Comparison of ENCODE assay signal across 8 cellular contexts in genomic region chr1:8283058-8283884, GRCh38. TPM values are rescaled to one million over a fixed set of nuclear protein-coding genes. Genes with fewer than 3 reads are reported as not detected.
A peak's percentile ranks its signal among the peaks of the same experiment; 100 is the strongest.
DNase-seq lines count a peak whose midpoint lies in the region; ATAC-seq lines count a peak whose summit lies in the region.

No MANE protein-coding gene starts in this region.

- no peaks in the 10 kb centered on the region for H3K9me3 Mint-ChIP-seq in activated naive CD8-positive, alpha-beta T cell treated with anti-CD3 and anti-CD28 coated beads for 36 hours
- no peaks in the 10 kb centered on the region for H3K9me3 Mint-ChIP-seq in stimulated activated naive CD8-positive, alpha-beta T cell treated with anti-CD3 and anti-CD28 coated beads, Interleukin-15, amount 100 ng/mL, for 72 hours
- H3K9me3 Mint-ChIP-seq in activated T-helper 1 cell treated with anti-CD3 and anti-CD28 coated beads, Interleukin-12 subunit alpha, Interleukin-12 subunit beta, Interleukin-2, Interleukin-4 antibody, amounts not matched to agents 30 ng/mL and 10 ng/mL and 1 ng/mL, durations not matched to agents 14 hours and 24 hours and 36 hours, result no peaks in the 10 kb centered on the region

- no peaks in the 10 kb centered on the region for H3K36me3 Mint-ChIP-seq in activated naive CD8-positive, alpha-beta T cell treated with anti-CD3 and anti-CD28 coated beads for 36 hours
- no peaks in the 10 kb centered on the region for H3K36me3 Mint-ChIP-seq in activated T-helper 1 cell treated with anti-CD3 and anti-CD28 coated beads, Interleukin-12 subunit alpha, Interleukin-12 subunit beta, Interleukin-2, Interleukin-4 antibody, amounts not matched to agents 30 ng/mL and 10 ng/mL and 1 ng/mL, durations not matched to agents 14 hours and 24 hours and 36 hours (ENCODE audit: low read depth)

- H3K4me3 Mint-ChIP-seq in activated naive CD8-positive, alpha-beta T cell treated with anti-CD3 and anti-CD28 coated beads for 36 hours, result no peak overlapping the region
- H3K4me3 Mint-ChIP-seq in stimulated activated naive CD8-positive, alpha-beta T cell treated with anti-CD3 and anti-CD28 coated beads, Interleukin-15, amount 100 ng/mL, for 72 hours, result no peak overlapping the region
- H3K4me3 Mint-ChIP-seq in activated T-helper 1 cell treated with anti-CD3 and anti-CD28 coated beads, Interleukin-12 subunit alpha, Interleukin-12 subunit beta, Interleukin-2, Interleukin-4 antibody, amounts not matched to agents 30 ng/mL and 10 ng/mL and 1 ng/mL, durations not matched to agents 14 hours and 24 hours and 36 hours, result no peak overlapping the region

- peak; percentile 12 for DNase-seq in Caki2 (ENCODE audit: low read depth)
- DNase-seq in activated naive CD8-positive, alpha-beta T cell treated with anti-CD3 and anti-CD28 coated beads for 36 hours, result no peak
- no peak for DNase-seq in stimulated activated naive CD8-positive, alpha-beta T cell treated with anti-CD3 and anti-CD28 coated beads, Interleukin-15, amount 100 ng/mL, for 72 hours
- DNase-seq in kidney glomerular epithelial cell (lab: John Stamatoyannopoulos, UW), result no peak
- DNase-seq in UCSD-AML1 (lab: John Stamatoyannopoulos, UW; ENCODE audit: unreplicated experiment), result no peak
- no peak for DNase-seq in activated T-helper 1 cell treated with anti-CD3 and anti-CD28 coated beads, Interleukin-12 subunit alpha, Interleukin-12 subunit beta, Interleukin-2, Interleukin-4 antibody, amounts not matched to agents 30 ng/mL and 10 ng/mL and 1 ng/mL, durations not matched to agents 14 hours and 24 hours and 36 hours (ENCODE audit: low spot score)

- peak; percentile 87 for ATAC-seq in GM19397 (IDR thresholded peaks at IDR 0.05; ENCODE audit: unreplicated experiment)
- ATAC-seq in HG03280 (IDR thresholded peaks at IDR 0.05; ENCODE audit: unreplicated experiment), result peak; percentile 92
- peak; percentile 48 for ATAC-seq in stimulated activated naive CD8-positive, alpha-beta T cell treated with anti-CD3 and anti-CD28 coated beads, Interleukin-15, amount 100 ng/mL, for 72 hours

- in situ Hi-C loops in Caki2 (cut with HindIII; ENCODE audit: low pct_unique_long_range_greater_than_20kb, low sequenced_read_pairs), result no loop called here

- H3K27ac Mint-ChIP-seq in activated naive CD8-positive, alpha-beta T cell treated with anti-CD3 and anti-CD28 coated beads for 36 hours, result peak overlapping the region; percentile 2
- no peak overlapping the region for H3K27ac Mint-ChIP-seq in stimulated activated naive CD8-positive, alpha-beta T cell treated with anti-CD3 and anti-CD28 coated beads, Interleukin-15, amount 100 ng/mL, for 72 hours
- H3K27ac Mint-ChIP-seq in activated T-helper 1 cell treated with anti-CD3 and anti-CD28 coated beads, Interleukin-12 subunit alpha, Interleukin-12 subunit beta, Interleukin-2, Interleukin-4 antibody, amounts not matched to agents 30 ng/mL and 10 ng/mL and 1 ng/mL, durations not matched to agents 14 hours and 24 hours and 36 hours, result no peak overlapping the region

- peaks cover 46% of the 10 kb centered on the region for H3K27me3 Mint-ChIP-seq in activated naive CD8-positive, alpha-beta T cell treated with anti-CD3 and anti-CD28 coated beads for 36 hours
- H3K27me3 Mint-ChIP-seq in stimulated activated naive CD8-positive, alpha-beta T cell treated with anti-CD3 and anti-CD28 coated beads, Interleukin-15, amount 100 ng/mL, for 72 hours, result peaks cover 43% of the 10 kb centered on the region
- H3K27me3 Mint-ChIP-seq in activated T-helper 1 cell treated with anti-CD3 and anti-CD28 coated beads, Interleukin-12 subunit alpha, Interleukin-12 subunit beta, Interleukin-2, Interleukin-4 antibody, amounts not matched to agents 30 ng/mL and 10 ng/mL and 1 ng/mL, durations not matched to agents 14 hours and 24 hours and 36 hours (ENCODE audit: insufficient read depth), result peaks cover 11% of the 10 kb centered on the region

- peaks cover 6% of the 10 kb centered on the region for H3K4me1 Mint-ChIP-seq in activated naive CD8-positive, alpha-beta T cell treated with anti-CD3 and anti-CD28 coated beads for 36 hours
- H3K4me1 Mint-ChIP-seq in stimulated activated naive CD8-positive, alpha-beta T cell treated with anti-CD3 and anti-CD28 coated beads, Interleukin-15, amount 100 ng/mL, for 72 hours, result peaks cover 15% of the 10 kb centered on the region
- H3K4me1 Mint-ChIP-seq in activated T-helper 1 cell treated with anti-CD3 and anti-CD28 coated beads, Interleukin-12 subunit alpha, Interleukin-12 subunit beta, Interleukin-2, Interleukin-4 antibody, amounts not matched to agents 30 ng/mL and 10 ng/mL and 1 ng/mL, durations not matched to agents 14 hours and 24 hours and 36 hours (ENCODE audit: low read depth), result no peaks in the 10 kb centered on the region

- intact Hi-C loops in activated T-helper 1 cell treated with anti-CD3 and anti-CD28 coated beads, Interleukin-12 subunit alpha, Interleukin-12 subunit beta, Interleukin-2, Interleukin-4 antibody, amounts not matched to agents 30 ng/mL and 10 ng/mL and 1 ng/mL, durations not matched to agents 14 hours and 24 hours and 36 hours (cut with micrococcal nuclease), result no loop called here

RNA-seq across cellular contexts. Expression of gene SLC45A1, which starts 34.6 kb away (rescaled TPM):
- 0.74 and 3.3 TPM in 2 replicates for total RNA-seq in Caki2 (2014; rRNA removed; shearing (Covaris generic); ENCODE audit: low replicate concordance)
- total RNA-seq in activated naive CD8-positive, alpha-beta T cell treated with anti-CD3 and anti-CD28 coated beads for 36 hours, result under 1 TPM; 0.12 to 0.28 TPM
- 0.39 and 0.57 TPM in 2 replicates for total RNA-seq in activated T-helper 1 cell treated with anti-CD3 and anti-CD28 coated beads, Interleukin-12 subunit alpha, Interleukin-12 subunit beta, Interleukin-2, Interleukin-4 antibody, amounts not matched to agents 30 ng/mL and 10 ng/mL and 1 ng/mL, durations not matched to agents 14 hours and 24 hours and 36 hours
